ENCODE assay signal across 31 cellular contexts in genomic region chr12:51507188-51507587, GRCh38.
"Had no signal": no experiment of that assay in that cellular context is flagged by ENCODE, and none has a peak within 500 bp of the region (broad histone marks: within the 10 kb centered on the region; RNA-seq: fewer than 3 reads in every experiment).

No MANE protein-coding gene starts in this region.

- H3K27me3 Mint-ChIP-seq: activated B cell treated with CpG ODN at 0.5 μM for 24 hours; activated CD8-positive, alpha-beta T cell treated with anti-CD3 and anti-CD28 coated beads for 36 hours; activated naive CD8-positive, alpha-beta T cell; activated T-helper 17 cell treated with anti-CD3 and anti-CD28 coated beads, Interleukin-2, amount 50 U/mL, for 72 hours; central memory CD8-positive, alpha-beta T cell had no signal

- DNase-seq: activated B cell treated with CpG ODN at 0.5 μM for 24 hours; activated CD4-positive, alpha-beta T cell treated with anti-CD3 and anti-CD28 coated beads for 48 hours; activated CD4-positive, alpha-beta T cell treated with anti-CD3 and anti-CD28 coated beads, Interleukin-2, amount 50 U/mL, for 1 hour; activated CD4-positive, alpha-beta T cell treated with anti-CD3 and anti-CD28 coated beads, Interleukin-2, amount 50 U/mL, for 48 hours; activated CD8-positive, alpha-beta memory T cell treated with anti-CD3 and anti-CD28 coated beads for 24 hours; activated CD8-positive, alpha-beta T cell treated with anti-CD3 and anti-CD28 coated beads for 36 hours; activated effector memory CD4-positive, alpha-beta T cell treated with Interleukin-2 at 50 U/mL for 16 hours; activated gamma-delta T cell treated with Interleukin-2 at 50 U/mL for 16 hours; activated naive CD4-positive, alpha-beta T cell treated with anti-CD3 and anti-CD28 coated beads, Interleukin-2, amount 50 U/mL, for 16 hours; activated naive CD4-positive, alpha-beta T cell treated with Interleukin-2 at 50 U/mL for 16 hours; activated T-cell treated with anti-CD3 and anti-CD28 coated beads, Interleukin-2, amount 50 U/mL, for 4 hours; amniotic stem cell; aorta; body of pancreas; cortex of kidney; dermis blood vessel endothelial cell; effector memory CD4-positive, alpha-beta T cell; foreskin fibroblast; T-helper 1 cell; T-helper 17 cell; T1000; WERI-Rb-1 had no signal

- H3K9me3 Mint-ChIP-seq: activated B cell treated with CpG ODN at 0.5 μM for 24 hours; activated CD8-positive, alpha-beta T cell treated with anti-CD3 and anti-CD28 coated beads for 36 hours; activated T-cell treated with anti-CD3 and anti-CD28 coated beads, Interleukin-2, amount 50 U/mL, for 4 hours; activated T-helper 17 cell treated with anti-CD3 and anti-CD28 coated beads, Interleukin-2, amount 50 U/mL, for 72 hours; central memory CD8-positive, alpha-beta T cell; endodermal cell; T-helper 2 cell treated with Interferon-gamma antibody and Interleukin-4, amounts not matched to agents 5 μg/mL and 100 μg/mL, for 36 hours had no signal

- H3K27ac Mint-ChIP-seq: activated B cell treated with CpG ODN at 0.5 μM for 24 hours; activated CD8-positive, alpha-beta T cell treated with anti-CD3 and anti-CD28 coated beads for 36 hours; activated naive CD8-positive, alpha-beta T cell; activated T-helper 17 cell treated with anti-CD3 and anti-CD28 coated beads, Interleukin-2, amount 50 U/mL, for 72 hours; endodermal cell; T-helper 17 cell; T-helper 2 cell treated with Interferon-gamma antibody and Interleukin-4, amounts not matched to agents 5 μg/mL and 100 μg/mL, for 36 hours had no signal

- H3K27ac ChIP-seq: body of pancreas, breast epithelium, cardiac muscle cell, WERI-Rb-1 had no signal

- H3K4me3 ChIP-seq: body of pancreas, breast epithelium, cardiac muscle cell had no signal

- ATAC-seq: activated CD4-positive, CD25-positive, alpha-beta regulatory T cell treated with anti-CD3 and anti-CD28 coated beads, Interleukin-2, amount 50 U/mL, for 24 hours; activated CD8-positive, alpha-beta T cell treated with anti-CD3 and anti-CD28 coated beads for 36 hours; activated T-cell treated with anti-CD3 and anti-CD28 coated beads, Interleukin-2, amount 50 U/mL, for 4 hours; activated T-helper 17 cell treated with anti-CD3 and anti-CD28 coated beads, Interleukin-2, amount 50 U/mL, for 72 hours; body of pancreas; esophagus mucosa; T-helper 17 cell had no signal

- H3K27me3 ChIP-seq: body of pancreas, breast epithelium, cardiac muscle cell had no signal

- H3K4me1 Mint-ChIP-seq: activated T-helper 17 cell treated with anti-CD3 and anti-CD28 coated beads, Interleukin-2, amount 50 U/mL, for 72 hours; central memory CD8-positive, alpha-beta T cell had no signal

- H3K4me3 Mint-ChIP-seq: activated B cell treated with CpG ODN at 0.5 μM for 24 hours; activated CD8-positive, alpha-beta T cell treated with anti-CD3 and anti-CD28 coated beads for 36 hours; activated naive CD8-positive, alpha-beta T cell; activated T-cell treated with anti-CD3 and anti-CD28 coated beads, Interleukin-2, amount 50 U/mL, for 4 hours; activated T-helper 17 cell treated with anti-CD3 and anti-CD28 coated beads, Interleukin-2, amount 50 U/mL, for 72 hours; central memory CD8-positive, alpha-beta T cell; endodermal cell; T-helper 17 cell; T-helper 2 cell treated with Interferon-gamma antibody and Interleukin-4, amounts not matched to agents 5 μg/mL and 100 μg/mL, for 36 hours had no signal
